Comparison of ENCODE assay signal across 14 cellular contexts in the genomic region with DNA sequence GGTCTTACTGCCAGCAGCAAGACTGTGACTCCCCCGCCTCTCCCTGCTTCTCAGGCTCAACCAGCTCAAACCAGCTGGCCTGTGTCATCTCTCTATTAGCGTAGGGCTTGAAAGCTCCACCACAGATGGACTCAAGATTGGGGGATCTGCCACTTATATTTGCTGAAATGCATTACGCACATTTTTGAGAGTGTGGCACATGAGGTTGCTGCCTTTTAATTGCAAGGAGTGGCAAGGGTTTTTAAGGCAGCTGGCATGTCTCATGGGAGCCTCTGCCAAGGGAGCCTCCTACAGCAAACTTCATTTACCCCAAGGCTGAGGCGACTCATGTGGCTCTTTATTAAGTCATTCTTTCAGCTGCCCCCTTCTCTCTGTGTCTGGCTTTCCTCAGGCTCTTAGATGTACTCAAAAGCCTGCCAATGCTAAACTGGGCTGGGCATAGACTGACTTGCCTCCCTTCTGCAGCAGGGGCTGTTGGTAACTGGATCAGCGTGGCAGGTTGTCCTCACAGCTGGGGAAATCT.
DNase-seq lines count a peak whose midpoint lies in the region; ATAC-seq and TF ChIP-seq lines count a peak whose summit lies in the region.
"Had no signal": no experiment of that assay in that cellular context is flagged by ENCODE, and none has a peak within 500 bp of the region (broad histone marks: within the 10 kb centered on the region; RNA-seq: fewer than 3 reads in every experiment).

No MANE protein-coding gene starts in this region.

- H3K27me3 ChIP-seq in parathyroid adenoma (ENCODE audit: control insufficient read depth, insufficient read depth, low read length) = no peaks in the 10 kb centered on the region

- H3K9me3 ChIP-seq in parathyroid adenoma (ENCODE audit: control insufficient read depth, low read length) = no peaks in the 10 kb centered on the region

- H3K4me1 Mint-ChIP-seq in naive thymus-derived CD8-positive, alpha-beta T cell = peaks cover 0 to 8% (median 1%) of the 10 kb centered on the region in 4 donors
- H3K4me1 Mint-ChIP-seq: T-cell had no signal

- peaks cover 0 to 5% (median 4%) of the 10 kb centered on the region in 3 donors for H3K36me3 Mint-ChIP-seq in naive thymus-derived CD8-positive, alpha-beta T cell
- H3K36me3 Mint-ChIP-seq: natural killer cell, T-cell had no signal

- no peak overlapping the region for H3K27ac Mint-ChIP-seq in naive thymus-derived CD8-positive, alpha-beta T cell
- H3K27ac Mint-ChIP-seq: activated CD8-positive, alpha-beta T cell treated with anti-CD3 and anti-CD28 coated beads for 36 hours; natural killer cell; stimulated activated naive CD8-positive, alpha-beta T cell treated with anti-CD3 and anti-CD28 coated beads, Interleukin-15, Interleukin-2, amounts not matched to agents 100 ng/mL and 50 ng/mL, for 24 hours; T-cell had no signal

- H3K36me3 ChIP-seq in parathyroid adenoma (ENCODE audit: control insufficient read depth, insufficient read depth, low read length) = no peaks in the 10 kb centered on the region

- H3K27ac ChIP-seq in epithelial cell of prostate (peak overlapping the region; percentile 13), parathyroid adenoma (no peak overlapping the region)

- ATAC-seq in naive thymus-derived CD8-positive, alpha-beta T cell = no peak
- ATAC-seq: activated CD8-positive, alpha-beta T cell treated with anti-CD3 and anti-CD28 coated beads for 36 hours; natural killer cell; T-cell had no signal

- no peak overlapping the region for H3K4me3 Mint-ChIP-seq in naive thymus-derived CD8-positive, alpha-beta T cell
- H3K4me3 Mint-ChIP-seq: activated CD8-positive, alpha-beta T cell treated with anti-CD3 and anti-CD28 coated beads for 36 hours; natural killer cell; stimulated activated naive CD8-positive, alpha-beta T cell treated with anti-CD3 and anti-CD28 coated beads, Interleukin-15, Interleukin-2, amounts not matched to agents 100 ng/mL and 50 ng/mL, for 24 hours; T-cell had no signal

- H3K9ac ChIP-seq in parathyroid adenoma = no peak overlapping the region

- DNase-seq in GM03348 (ENCODE audit: low spot score) (peak; percentile 14), NCI-H2171 (lab: John Stamatoyannopoulos, UW) (peak; percentile 98), epithelial cell of prostate (ENCODE audit: low read depth, low spot score) (no peak), HT-29 (ENCODE audit: low spot score) (no peak), G401 (ENCODE audit: low spot score) (no peak)
- DNase-seq in activated CD4-positive, alpha-beta T cell treated with anti-CD3 and anti-CD28 coated beads, Interleukin-2, amount 50 U/mL, for 4 hours = no peak
- no peak for DNase-seq in naive thymus-derived CD8-positive, alpha-beta T cell
- DNase-seq: activated CD8-positive, alpha-beta T cell treated with anti-CD3 and anti-CD28 coated beads for 36 hours; effector memory CD4-positive, alpha-beta T cell; natural killer cell; NCI-H748 treated with DMSO at 0.1 percent for 48 hours; T-cell had no signal

- H2AFZ ChIP-seq in parathyroid adenoma = peak overlapping the region; percentile 38

- no peaks in the 10 kb centered on the region for H3K4me1 ChIP-seq in parathyroid adenoma

- POLR2A ChIA-PET in naive thymus-derived CD8-positive, alpha-beta T cell (lab: Charles Lee) = no interaction called here

- no peak for TF ChIP-seq CTCF in parathyroid adenoma (IDR thresholded peaks at IDR 0.05)

- H3K4me2 ChIP-seq in parathyroid adenoma (ENCODE audit: low read length) = no peak overlapping the region

- peaks cover 0 to 9% (median 4%) of the 10 kb centered on the region in 9 donors for H3K9me3 Mint-ChIP-seq in naive thymus-derived CD8-positive, alpha-beta T cell
- H3K9me3 Mint-ChIP-seq: natural killer cell had no signal

- in situ Hi-C loops in G401 (cut with HindIII; ENCODE audit: low sequenced_read_pairs) = no loop called here

- H3K27me3 Mint-ChIP-seq in naive thymus-derived CD8-positive, alpha-beta T cell = peaks cover 0 to 9% (median 4%) of the 10 kb centered on the region in 5 donors

- no peak overlapping the region for H3K4me3 ChIP-seq in parathyroid adenoma (ENCODE audit: low read depth, low read length)

- no peaks in the 10 kb centered on the region for H3K79me2 ChIP-seq in parathyroid adenoma

Comparison
In these comparisons a context has a peak if more than half of its experiments do, and no peak if none do; other contexts are left out.
1. DNase-seq: peak in GM03348 (single experiment) and NCI-H2171 (single experiment); none in epithelial cell of prostate (single experiment), activated CD4-positive, alpha-beta T cell treated with anti-CD3 and anti-CD28 coated beads, Interleukin-2, amount 50 U/mL, for 4 hours (0 of 2), HT-29 (single experiment), naive thymus-derived CD8-positive, alpha-beta T cell (0 of 10) and G401 (single experiment).